ENCODE assay signal across 22 cellular contexts in the genomic region with DNA sequence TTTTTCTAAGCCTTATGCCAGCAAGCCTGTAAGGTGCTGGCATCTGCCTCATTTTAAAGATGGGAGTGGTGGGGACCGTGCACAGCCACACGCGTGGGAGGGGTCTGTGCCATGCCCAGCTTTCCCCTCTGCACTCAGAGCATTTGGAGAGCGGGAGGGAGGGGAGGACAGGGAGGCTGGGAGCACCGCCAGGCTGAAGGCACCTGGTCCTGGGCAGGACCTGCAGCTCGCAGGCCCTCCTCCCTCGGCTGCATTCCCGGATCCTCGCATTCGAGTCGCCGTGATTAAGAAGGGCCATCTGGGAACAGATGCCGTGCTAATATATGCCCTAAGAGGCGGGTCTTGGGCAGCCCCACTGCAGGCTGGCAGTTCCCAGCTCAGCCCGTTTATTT.
DNase-seq lines count a peak whose midpoint lies in the region; ATAC-seq and TF ChIP-seq lines count a peak whose summit lies in the region.
"Had no signal": no experiment of that assay in that cellular context is flagged by ENCODE, and none has a peak within 500 bp of the region (broad histone marks: within the 10 kb centered on the region; RNA-seq: fewer than 3 reads in every experiment).

No MANE protein-coding gene starts in this region.

- no peak overlapping the region for H3K4ac ChIP-seq in H9 (ENCODE audit: low read depth, low read length)

- H2BK5ac ChIP-seq in H9 (ENCODE audit: insufficient read length, low read length) = no peak overlapping the region

- H2BK20ac ChIP-seq in H9 (ENCODE audit: low read depth, low read length, poor library complexity, severe bottlenecking) = no peak overlapping the region

- no peak overlapping the region for H2AFZ ChIP-seq in H9 (ENCODE audit: low read length)

- H2BK12ac ChIP-seq in H9 (ENCODE audit: insufficient read length, low read depth, low read length) = no peak overlapping the region

- no peak overlapping the region for H3K4me2 ChIP-seq in H9 (ENCODE audit: insufficient read depth, insufficient read length, low read length)
- H3K4me2 ChIP-seq: A549, KMS-11 had no signal

- peak overlapping the region; percentile 24 for H3K4me3 ChIP-seq in left ventricle myocardium inferior
- H3K4me3 ChIP-seq: A549, left lung had no signal

- POLR2A ChIA-PET in T-cell (lab: Charles Lee) = no interaction called here

- peaks cover 0 to 18% (median 13%) of the 10 kb centered on the region in 3 donors for H3K4me1 Mint-ChIP-seq in T-cell
- no peaks in the 10 kb centered on the region for H3K4me1 Mint-ChIP-seq in H9
- H3K4me1 Mint-ChIP-seq in activated T-helper 1 cell treated with anti-CD3 and anti-CD28 coated beads, Interleukin-12 subunit alpha, Interleukin-12 subunit beta, Interleukin-2, Interleukin-4 antibody, amounts not matched to agents 30 ng/mL and 10 ng/mL and 1 ng/mL, durations not matched to agents 14 hours and 24 hours and 36 hours (ENCODE audit: low read depth) = peaks cover 5% of the 10 kb centered on the region

- no peak overlapping the region; the same call in 1 of the 2 replicates for H3K14ac ChIP-seq in H9 (ENCODE audit: insufficient read depth, low read length)

- no peaks in the 10 kb centered on the region for H3K9me3 Mint-ChIP-seq in T-cell
- H3K9me3 Mint-ChIP-seq in H9 = peaks cover 0 to 3% of the 10 kb centered on the region in 2 experiments; a peak in 3 of 5 replicates
- H3K9me3 Mint-ChIP-seq in activated T-helper 1 cell treated with anti-CD3 and anti-CD28 coated beads, Interleukin-12 subunit alpha, Interleukin-12 subunit beta, Interleukin-2, Interleukin-4 antibody, amounts not matched to agents 30 ng/mL and 10 ng/mL and 1 ng/mL, durations not matched to agents 14 hours and 24 hours and 36 hours = no peaks in the 10 kb centered on the region
- H3K9me3 Mint-ChIP-seq: activated CD4-positive, alpha-beta T cell treated with anti-CD3 and anti-CD28 coated beads, Interleukin-2, amount 10 ng/mL, durations not matched to agents 7 days and 5 days had no signal

- peaks cover 0 to 5% of the 10 kb centered on the region in 2 donors for H3K27me3 Mint-ChIP-seq in T-cell
- H3K27me3 Mint-ChIP-seq in H9 (ENCODE audit: low read depth) = no peaks in the 10 kb centered on the region; the same call in 1 of the 2 replicates
- no peaks in the 10 kb centered on the region for H3K27me3 Mint-ChIP-seq in activated T-helper 1 cell treated with anti-CD3 and anti-CD28 coated beads, Interleukin-12 subunit alpha, Interleukin-12 subunit beta, Interleukin-2, Interleukin-4 antibody, amounts not matched to agents 30 ng/mL and 10 ng/mL and 1 ng/mL, durations not matched to agents 14 hours and 24 hours and 36 hours (ENCODE audit: insufficient read depth)
- H3K27me3 Mint-ChIP-seq: naive thymus-derived CD4-positive, alpha-beta T cell had no signal

- H3K4me1 ChIP-seq in left ventricle myocardium inferior (no peaks in the 10 kb centered on the region), H9 (ENCODE audit: insufficient read depth, low read length) (no peaks in the 10 kb centered on the region)
- H3K4me1 ChIP-seq: A549, left lung had no signal

- H3K36me3 Mint-ChIP-seq in T-cell (no peaks in the 10 kb centered on the region), H9 (ENCODE audit: insufficient read depth in 1 of 3, low read depth in 3 of 3) (peaks cover 0 to 1% (median 0%) of the 10 kb centered on the region in 3 experiments; a peak in 2 of 7 replicates)
- H3K36me3 Mint-ChIP-seq in activated T-helper 1 cell treated with anti-CD3 and anti-CD28 coated beads, Interleukin-12 subunit alpha, Interleukin-12 subunit beta, Interleukin-2, Interleukin-4 antibody, amounts not matched to agents 30 ng/mL and 10 ng/mL and 1 ng/mL, durations not matched to agents 14 hours and 24 hours and 36 hours (ENCODE audit: low read depth) = no peaks in the 10 kb centered on the region
- H3K36me3 Mint-ChIP-seq: CD4-positive, alpha-beta memory T cell; naive thymus-derived CD4-positive, alpha-beta T cell had no signal

- no peak overlapping the region for H3K56ac ChIP-seq in H9 (ENCODE audit: insufficient read length, low read depth, low read length)

- H3K4me3 Mint-ChIP-seq in T-cell (no peak overlapping the region), H9 (no peak overlapping the region)
- no peak overlapping the region for H3K4me3 Mint-ChIP-seq in activated T-helper 1 cell treated with anti-CD3 and anti-CD28 coated beads, Interleukin-12 subunit alpha, Interleukin-12 subunit beta, Interleukin-2, Interleukin-4 antibody, amounts not matched to agents 30 ng/mL and 10 ng/mL and 1 ng/mL, durations not matched to agents 14 hours and 24 hours and 36 hours
- H3K4me3 Mint-ChIP-seq: activated CD4-positive, alpha-beta T cell treated with anti-CD3 and anti-CD28 coated beads, Interleukin-2, amount 10 ng/mL, durations not matched to agents 7 days and 5 days; activated T-cell treated with anti-CD3 and anti-CD28 coated beads, Interleukin-2, amount 50 U/mL, for 72 hours; naive thymus-derived CD4-positive, alpha-beta T cell had no signal

- CTCF ChIA-PET in T-cell (lab: Charles Lee) = no interaction called here

- no peaks in the 10 kb centered on the region for H3K79me1 ChIP-seq in H9 (ENCODE audit: insufficient read depth, low read depth, low read length, poor library complexity, severe bottlenecking)

- no peak overlapping the region for H3K27ac Mint-ChIP-seq in T-cell
- H3K27ac Mint-ChIP-seq in H9 = no peak overlapping the region
- H3K27ac Mint-ChIP-seq in activated T-helper 1 cell treated with anti-CD3 and anti-CD28 coated beads, Interleukin-12 subunit alpha, Interleukin-12 subunit beta, Interleukin-2, Interleukin-4 antibody, amounts not matched to agents 30 ng/mL and 10 ng/mL and 1 ng/mL, durations not matched to agents 14 hours and 24 hours and 36 hours = no peak overlapping the region
- H3K27ac Mint-ChIP-seq: activated CD4-positive, alpha-beta T cell treated with anti-CD3 and anti-CD28 coated beads, Interleukin-2, amount 10 ng/mL, durations not matched to agents 7 days and 5 days; activated T-cell treated with anti-CD3 and anti-CD28 coated beads, Interleukin-2, amount 50 U/mL, for 72 hours; CD4-positive, alpha-beta memory T cell; naive thymus-derived CD4-positive, alpha-beta T cell had no signal

- no peak overlapping the region for H4K91ac ChIP-seq in H9 (ENCODE audit: insufficient read length, low read depth, low read length)

- intact Hi-C loops in left ventricle myocardium inferior (cut with micrococcal nuclease) (no loop called here), left ventricle myocardium superior (cut with micrococcal nuclease) (no loop called here)
- intact Hi-C loops in activated T-helper 1 cell treated with anti-CD3 and anti-CD28 coated beads, Interleukin-12 subunit alpha, Interleukin-12 subunit beta, Interleukin-2, Interleukin-4 antibody, amounts not matched to agents 30 ng/mL and 10 ng/mL and 1 ng/mL, durations not matched to agents 14 hours and 24 hours and 36 hours (cut with micrococcal nuclease) = no loop called here

- H3T11ph ChIP-seq in H9 (ENCODE audit: low read length) = no peak overlapping the region

- DNase-seq in left ventricle myocardium inferior (no peak), left ventricle myocardium superior (no peak), NCI-H524 (lab: John Stamatoyannopoulos, UW) (peak; percentile 54 to 85), left lobe of liver (ENCODE audit: low spot score) (peak; percentile 15), ureter (ENCODE audit: low spot score) (peak; percentile 29), T-cell (no peak), H9 (no peak)
- no peak for DNase-seq in activated T-helper 1 cell treated with anti-CD3 and anti-CD28 coated beads, Interleukin-12 subunit alpha, Interleukin-12 subunit beta, Interleukin-2, Interleukin-4 antibody, amounts not matched to agents 30 ng/mL and 10 ng/mL and 1 ng/mL, durations not matched to agents 14 hours and 24 hours and 36 hours (ENCODE audit: low spot score)
- DNase-seq: activated CD4-positive, alpha-beta T cell treated with anti-CD3 and anti-CD28 coated beads, Interleukin-2, amount 10 ng/mL, durations not matched to agents 7 days and 5 days; activated naive CD4-positive, alpha-beta T cell treated with Interleukin-2 at 50 U/mL for 16 hours; activated T-cell treated with anti-CD3 and anti-CD28 coated beads, Interleukin-2, amount 50 U/mL, for 72 hours; AML-193; CD4-positive, alpha-beta memory T cell; GDM1; left lung; naive thymus-derived CD4-positive, alpha-beta T cell; NCI-H1417 treated with DMSO at 0.1 percent for 48 hours; NCI-H774; nucleus accumbens; transverse colon had no signal

- H3K23me2 ChIP-seq in H9 (ENCODE audit: insufficient read length, low read depth, low read length, poor library complexity, severe bottlenecking) = no peaks in the 10 kb centered on the region

- no peak overlapping the region for H3K18ac ChIP-seq in H9 (ENCODE audit: insufficient read length, low read depth, low read length)

- H3K36me3 ChIP-seq in left ventricle myocardium inferior = no peaks in the 10 kb centered on the region
- H3K36me3 ChIP-seq: left lung, transverse colon had no signal

- no peak overlapping the region for H3K9ac ChIP-seq in H9 (ENCODE audit: extremely low read depth, insufficient read length, low read length)
- H3K9ac ChIP-seq: KMS-11 had no signal

- H3K27ac ChIP-seq in left ventricle myocardium inferior (replicated peaks) (no peak overlapping the region), H9 (ENCODE audit: insufficient read length, low read depth, low read length) (no peak overlapping the region)
- H3K27ac ChIP-seq: A549, KMS-11, left lung, transverse colon had no signal

- H3K79me2 ChIP-seq in H9 (ENCODE audit: insufficient read depth, low read length) = no peaks in the 10 kb centered on the region

- no peak overlapping the region for H2BK120ac ChIP-seq in H9 (ENCODE audit: low read depth, low read length, poor library complexity, severe bottlenecking)

- TF ChIP-seq CTCF in left ventricle myocardium inferior (IDR thresholded peaks at IDR 0.05; ENCODE audit: borderline replicate concordance) = no peak
- TF ChIP-seq CTCF in H9 (conservative IDR thresholded peaks at IDR 0.05) = no peak

- no peaks in the 10 kb centered on the region for H4K20me1 ChIP-seq in H9 (ENCODE audit: control insufficient read depth, insufficient read depth, insufficient read length)

- no CpG with 5 or more reads among the region's 15 CpGs for WGBS in H9 (ENCODE audit: extremely low coverage, insufficient read length, low lambda C conversion rate)

- H3K27me3 ChIP-seq in left ventricle myocardium inferior (ENCODE audit: low read depth) = peaks cover 5% of the 10 kb centered on the region
- no peaks in the 10 kb centered on the region for H3K27me3 ChIP-seq in H9 (ENCODE audit: insufficient read depth, low read length)
- H3K27me3 ChIP-seq: left lung, transverse colon had no signal

- no peak overlapping the region for H2BK15ac ChIP-seq in H9 (ENCODE audit: low read depth, low read length)

- no peak overlapping the region for H4K5ac ChIP-seq in H9 (ENCODE audit: insufficient read length, low read depth, low read length)

- no peak overlapping the region for H4K8ac ChIP-seq in H9 (replicated peaks; ENCODE audit: insufficient read length, low read depth, low read length)

- no peak overlapping the region for H2AK5ac ChIP-seq in H9 (ENCODE audit: insufficient read length, low read length)

- no peaks in the 10 kb centered on the region for H3K9me3 ChIP-seq in left ventricle myocardium inferior (replicated peaks)
- no peaks in the 10 kb centered on the region for H3K9me3 ChIP-seq in H9 (ENCODE audit: control insufficient read depth, low read depth, low read length)
- H3K9me3 ChIP-seq: A549, left lung, transverse colon had no signal

- H3K23ac ChIP-seq in H9 (ENCODE audit: insufficient read length, low read depth, low read length) = no peak overlapping the region

- ATAC-seq in left ventricle myocardium superior (no peak), left lobe of liver (no peak), T-cell (replicated peaks in 1 of 4) (no peak)
- ATAC-seq: activated T-cell treated with anti-CD3 and anti-CD28 coated beads, Interleukin-2, amount 50 U/mL, for 72 hours had no signal

Comparison
In these comparisons a context has a peak if more than half of its experiments do, and no peak if none do; other contexts are left out.
1. DNase-seq: peak in NCI-H524 (2 of 2), left lobe of liver (single experiment) and ureter (single experiment); none in left ventricle myocardium inferior (single experiment), left ventricle myocardium superior (single experiment), T-cell (0 of 34), H9 (single experiment) and activated T-helper 1 cell treated with anti-CD3 and anti-CD28 coated beads, Interleukin-12 subunit alpha, Interleukin-12 subunit beta, Interleukin-2, Interleukin-4 antibody, amounts not matched to agents 30 ng/mL and 10 ng/mL and 1 ng/mL, durations not matched to agents 14 hours and 24 hours and 36 hours (single experiment).